ENCODE assay signal across 1 cellular context in the genomic region with DNA sequence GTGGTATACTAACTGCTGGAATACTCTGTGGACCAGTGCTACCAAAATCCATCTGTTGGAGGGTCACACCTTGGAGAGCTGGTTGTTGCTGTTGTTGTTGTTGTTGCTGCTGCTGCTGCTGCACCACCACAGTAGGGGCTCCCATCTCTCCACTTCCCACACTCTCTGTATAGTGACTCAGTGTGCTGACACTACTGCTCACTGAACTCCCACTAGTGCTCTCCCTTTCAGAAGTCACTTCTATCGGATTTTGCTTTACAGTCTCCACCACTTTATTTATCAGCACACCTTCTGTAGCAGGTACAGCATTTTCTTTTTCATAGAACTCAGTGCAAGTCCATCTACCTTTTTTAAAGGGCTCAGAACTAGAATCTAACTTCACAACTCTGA.
TF ChIP-seq lines count a peak whose summit lies in the region.

No MANE protein-coding gene starts in this region.

TF ChIP-seq in GM23338, 12 proteins besides CTCF, POLR2A, EP300 and RAD21 (continued from another document):
- TF ChIP-seq, protein P1, sequence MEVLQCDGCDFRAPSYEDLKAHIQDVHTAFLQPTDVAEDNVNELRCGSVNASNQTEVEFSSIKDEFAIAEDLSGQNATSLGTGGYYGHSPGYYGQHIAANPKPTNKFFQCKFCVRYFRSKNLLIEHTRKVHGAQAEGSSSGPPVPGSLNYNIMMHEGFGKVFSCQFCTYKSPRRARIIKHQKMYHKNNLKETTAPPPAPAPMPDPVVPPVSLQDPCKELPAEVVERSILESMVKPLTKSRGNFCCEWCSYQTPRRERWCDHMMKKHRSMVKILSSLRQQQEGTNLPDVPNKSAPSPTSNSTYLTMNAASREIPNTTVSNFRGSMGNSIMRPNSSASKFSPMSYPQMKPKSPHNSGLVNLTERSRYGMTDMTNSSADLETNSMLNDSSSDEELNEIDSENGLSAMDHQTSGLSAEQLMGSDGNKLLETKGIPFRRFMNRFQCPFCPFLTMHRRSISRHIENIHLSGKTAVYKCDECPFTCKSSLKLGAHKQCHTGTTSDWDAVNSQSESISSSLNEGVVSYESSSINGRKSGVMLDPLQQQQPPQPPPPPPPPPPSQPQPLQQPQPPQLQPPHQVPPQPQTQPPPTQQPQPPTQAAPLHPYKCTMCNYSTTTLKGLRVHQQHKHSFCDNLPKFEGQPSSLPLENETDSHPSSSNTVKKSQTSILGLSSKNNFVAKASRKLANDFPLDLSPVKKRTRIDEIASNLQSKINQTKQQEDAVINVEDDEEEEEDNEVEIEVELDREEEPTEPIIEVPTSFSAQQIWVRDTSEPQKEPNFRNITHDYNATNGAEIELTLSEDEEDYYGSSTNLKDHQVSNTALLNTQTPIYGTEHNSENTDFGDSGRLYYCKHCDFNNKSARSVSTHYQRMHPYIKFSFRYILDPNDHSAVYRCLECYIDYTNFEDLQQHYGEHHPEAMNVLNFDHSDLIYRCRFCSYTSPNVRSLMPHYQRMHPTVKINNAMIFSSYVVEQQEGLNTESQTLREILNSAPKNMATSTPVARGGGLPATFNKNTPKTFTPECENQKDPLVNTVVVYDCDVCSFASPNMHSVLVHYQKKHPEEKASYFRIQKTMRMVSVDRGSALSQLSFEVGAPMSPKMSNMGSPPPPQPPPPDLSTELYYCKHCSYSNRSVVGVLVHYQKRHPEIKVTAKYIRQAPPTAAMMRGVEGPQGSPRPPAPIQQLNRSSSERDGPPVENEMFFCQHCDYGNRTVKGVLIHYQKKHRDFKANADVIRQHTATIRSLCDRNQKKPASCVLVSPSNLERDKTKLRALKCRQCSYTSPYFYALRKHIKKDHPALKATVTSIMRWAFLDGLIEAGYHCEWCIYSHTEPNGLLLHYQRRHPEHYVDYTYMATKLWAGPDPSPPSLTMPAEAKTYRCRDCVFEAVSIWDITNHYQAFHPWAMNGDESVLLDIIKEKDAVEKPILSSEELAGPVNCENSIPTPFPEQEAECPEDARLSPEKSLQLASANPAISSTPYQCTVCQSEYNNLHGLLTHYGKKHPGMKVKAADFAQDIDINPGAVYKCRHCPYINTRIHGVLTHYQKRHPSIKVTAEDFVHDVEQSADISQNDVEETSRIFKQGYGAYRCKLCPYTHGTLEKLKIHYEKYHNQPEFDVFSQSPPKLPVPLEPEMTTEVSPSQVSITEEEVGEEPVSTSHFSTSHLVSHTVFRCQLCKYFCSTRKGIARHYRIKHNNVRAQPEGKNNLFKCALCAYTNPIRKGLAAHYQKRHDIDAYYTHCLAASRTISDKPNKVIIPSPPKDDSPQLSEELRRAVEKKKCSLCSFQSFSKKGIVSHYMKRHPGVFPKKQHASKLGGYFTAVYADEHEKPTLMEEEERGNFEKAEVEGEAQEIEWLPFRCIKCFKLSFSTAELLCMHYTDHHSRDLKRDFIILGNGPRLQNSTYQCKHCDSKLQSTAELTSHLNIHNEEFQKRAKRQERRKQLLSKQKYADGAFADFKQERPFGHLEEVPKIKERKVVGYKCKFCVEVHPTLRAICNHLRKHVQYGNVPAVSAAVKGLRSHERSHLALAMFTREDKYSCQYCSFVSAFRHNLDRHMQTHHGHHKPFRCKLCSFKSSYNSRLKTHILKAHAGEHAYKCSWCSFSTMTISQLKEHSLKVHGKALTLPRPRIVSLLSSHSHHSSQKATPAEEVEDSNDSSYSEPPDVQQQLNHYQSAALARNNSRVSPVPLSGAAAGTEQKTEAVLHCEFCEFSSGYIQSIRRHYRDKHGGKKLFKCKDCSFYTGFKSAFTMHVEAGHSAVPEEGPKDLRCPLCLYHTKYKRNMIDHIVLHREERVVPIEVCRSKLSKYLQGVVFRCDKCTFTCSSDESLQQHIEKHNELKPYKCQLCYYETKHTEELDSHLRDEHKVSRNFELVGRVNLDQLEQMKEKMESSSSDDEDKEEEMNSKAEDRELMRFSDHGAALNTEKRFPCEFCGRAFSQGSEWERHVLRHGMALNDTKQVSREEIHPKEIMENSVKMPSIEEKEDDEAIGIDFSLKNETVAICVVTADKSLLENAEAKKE (CRISPR knock-in tag; IDR thresholded peaks at IDR 0.05) = no peak
- no peak for TF ChIP-seq EZH2phosphoT487 (IDR thresholded peaks at IDR 0.05; ENCODE audit: unreplicated experiment)
- TF ChIP-seq STAT1 (IDR thresholded peaks at IDR 0.05; ENCODE audit: unreplicated experiment) = no peak
